ENCODE assay signal across 12 cellular contexts in genomic region chr11:59510917-59511589, GRCh38. TPM values are rescaled to one million over a fixed set of nuclear protein-coding genes. Genes with fewer than 3 reads are reported as not detected.
DNase-seq lines count a peak whose midpoint lies in the region; ATAC-seq lines count a peak whose summit lies in the region.
"Had no signal": no experiment of that assay in that cellular context is flagged by ENCODE, and none has a peak within 500 bp of the region (broad histone marks: within the 10 kb centered on the region; RNA-seq: fewer than 3 reads in every experiment).

Gene OR4D9 (plus strand): TSS chr11:59511539. CDS start chr11:59514913, 3,374 bp downstream.

- H3K27me3 Mint-ChIP-seq in activated CD4-positive, alpha-beta T cell treated with anti-CD3 and anti-CD28 coated beads for 36 hours, result no peaks in the 10 kb centered on the region
- H3K27me3 Mint-ChIP-seq in activated CD8-positive, alpha-beta T cell treated with anti-CD3 and anti-CD28 coated beads, Interleukin-2, amount 10 ng/mL, durations not matched to agents 7 days and 5 days (ENCODE audit: low read depth), result peaks cover 5% of the 10 kb centered on the region
- peaks cover 0 to 4% (median 0%) of the 10 kb centered on the region in 5 donors for H3K27me3 Mint-ChIP-seq in naive thymus-derived CD4-positive, alpha-beta T cell
- H3K27me3 Mint-ChIP-seq in immature natural killer cell (ENCODE audit: low read depth in 3 of 3), result peaks cover 0 to 8% (median 2%) of the 10 kb centered on the region in 3 donors

- H3K36me3 ChIP-seq in naive thymus-derived CD4-positive, alpha-beta T cell (ENCODE audit: control insufficient read depth in 2 of 3, insufficient read depth in 3 of 3, low read length in 3 of 3), result no peaks in the 10 kb centered on the region

- no peak within 1 kb of the TSS for H3K27ac ChIP-seq in naive thymus-derived CD4-positive, alpha-beta T cell (ENCODE audit: low read depth, low read length)
- H3K27ac ChIP-seq: KMS-11 had no signal

- intact Hi-C loops in activated CD4-positive, alpha-beta T cell treated with anti-CD3 and anti-CD28 coated beads for 36 hours (cut with DNase I, micrococcal nuclease), result no loop called here
- intact Hi-C loops in naive thymus-derived CD4-positive, alpha-beta T cell (cut with micrococcal nuclease), result no loop called here

- H3K9me3 Mint-ChIP-seq in activated CD4-positive, alpha-beta T cell treated with anti-CD3 and anti-CD28 coated beads for 36 hours (ENCODE audit: low read depth), result no peaks in the 10 kb centered on the region
- H3K9me3 Mint-ChIP-seq in activated CD8-positive, alpha-beta T cell treated with anti-CD3 and anti-CD28 coated beads, Interleukin-2, amount 10 ng/mL, durations not matched to agents 7 days and 5 days (ENCODE audit: insufficient read depth), result no peaks in the 10 kb centered on the region
- peaks cover 0 to 5% (median 0%) of the 10 kb centered on the region in 11 donors for H3K9me3 Mint-ChIP-seq in naive thymus-derived CD4-positive, alpha-beta T cell
- no peaks in the 10 kb centered on the region for H3K9me3 Mint-ChIP-seq in immature natural killer cell

- CTCF ChIA-PET in activated CD4-positive, alpha-beta T cell treated with anti-CD3 and anti-CD28 coated beads for 36 hours (lab: Charles Lee), result no interaction called here
- CTCF ChIA-PET in activated CD8-positive, alpha-beta T cell treated with anti-CD3 and anti-CD28 coated beads, Interleukin-2, amount 10 ng/mL, durations not matched to agents 7 days and 5 days (lab: Charles Lee), result interaction anchor here (1.0 to 2.6 kb wide), 4 partner anchors 8 to 46 kb away, joined by 3 to 14 read pairs (median 4); no protein-coding TSS in a partner anchor
- CTCF ChIA-PET in naive thymus-derived CD4-positive, alpha-beta T cell (lab: Charles Lee), result interaction anchor here (0.8 kb wide), 1 partner anchor 123 kb away, joined by 3 read pairs; no protein-coding TSS in a partner anchor

- peaks cover 0 to 12% of the 10 kb centered on the region in 2 donors for H3K4me1 ChIP-seq in naive thymus-derived CD4-positive, alpha-beta T cell (ENCODE audit: control insufficient read depth in 2 of 2, insufficient read depth in 2 of 2, low read length in 2 of 2)

- H3K27ac Mint-ChIP-seq in activated CD4-positive, alpha-beta T cell treated with anti-CD3 and anti-CD28 coated beads for 36 hours, result no peak within 1 kb of the TSS
- peak within 1 kb of the TSS; percentile 79 for H3K27ac Mint-ChIP-seq in activated CD8-positive, alpha-beta T cell treated with anti-CD3 and anti-CD28 coated beads, Interleukin-2, amount 10 ng/mL, durations not matched to agents 7 days and 5 days
- peak within 1 kb of the TSS in 4 of 9 donors; percentile 15 to 47 (median 32) for H3K27ac Mint-ChIP-seq in naive thymus-derived CD4-positive, alpha-beta T cell
- no peak within 1 kb of the TSS for H3K27ac Mint-ChIP-seq in immature natural killer cell

- H3K27me3 ChIP-seq in naive thymus-derived CD4-positive, alpha-beta T cell (ENCODE audit: control insufficient read depth in 2 of 2, insufficient read depth in 2 of 2, low read length in 2 of 2), result no peaks in the 10 kb centered on the region

- ATAC-seq in activated CD4-positive, alpha-beta T cell treated with anti-CD3 and anti-CD28 coated beads for 36 hours, result peak; percentile 74
- ATAC-seq in activated CD8-positive, alpha-beta T cell treated with anti-CD3 and anti-CD28 coated beads, Interleukin-2, amount 10 ng/mL, durations not matched to agents 7 days and 5 days, result peak; percentile 84
- ATAC-seq in naive thymus-derived CD4-positive, alpha-beta T cell, result peak; percentile 68
- ATAC-seq in HG03520 (IDR thresholded peaks at IDR 0.05; ENCODE audit: unreplicated experiment), result no peak

- no peak within 1 kb of the TSS for H3K4me3 Mint-ChIP-seq in activated CD4-positive, alpha-beta T cell treated with anti-CD3 and anti-CD28 coated beads for 36 hours
- no peak within 1 kb of the TSS for H3K4me3 Mint-ChIP-seq in activated CD8-positive, alpha-beta T cell treated with anti-CD3 and anti-CD28 coated beads, Interleukin-2, amount 10 ng/mL, durations not matched to agents 7 days and 5 days
- peak within 1 kb of the TSS in 9 of 10 donors; percentile 43 to 88 (median 53) for H3K4me3 Mint-ChIP-seq in naive thymus-derived CD4-positive, alpha-beta T cell
- H3K4me3 Mint-ChIP-seq in immature natural killer cell, result no peak within 1 kb of the TSS

- H3K9me3 ChIP-seq in naive thymus-derived CD4-positive, alpha-beta T cell (ENCODE audit: control insufficient read depth in 2 of 3, low read length in 3 of 3), result no peaks in the 10 kb centered on the region

- DNase-seq in activated CD4-positive, alpha-beta T cell treated with anti-CD3 and anti-CD28 coated beads for 36 hours, result peak; percentile 15
- no peak for DNase-seq in activated CD4-positive, alpha-beta T cell treated with anti-CD3 and anti-CD28 coated beads, Interleukin-2, amount 50 U/mL, for 4 hours
- peak; percentile 76 for DNase-seq in KG1 (lab: John Stamatoyannopoulos, UW)
- DNase-seq in activated CD8-positive, alpha-beta T cell treated with anti-CD3 and anti-CD28 coated beads, Interleukin-2, amount 10 ng/mL, durations not matched to agents 7 days and 5 days, result peak; percentile 38
- peak in 6 of 9 donors; percentile 1 to 32 (median 16) for DNase-seq in naive thymus-derived CD4-positive, alpha-beta T cell
- DNase-seq in NCI-H146 (lab: John Stamatoyannopoulos, UW), result no peak
- no peak for DNase-seq in immature natural killer cell
- DNase-seq: activated CD4-positive, CD25-positive, alpha-beta regulatory T cell; NCI-H226 had no signal

- H3K4me1 Mint-ChIP-seq in activated CD4-positive, alpha-beta T cell treated with anti-CD3 and anti-CD28 coated beads for 36 hours, result peaks cover 26% of the 10 kb centered on the region
- peaks cover 27% of the 10 kb centered on the region for H3K4me1 Mint-ChIP-seq in activated CD8-positive, alpha-beta T cell treated with anti-CD3 and anti-CD28 coated beads, Interleukin-2, amount 10 ng/mL, durations not matched to agents 7 days and 5 days (ENCODE audit: low read depth)
- H3K4me1 Mint-ChIP-seq in naive thymus-derived CD4-positive, alpha-beta T cell, result peaks cover 22 to 33% (median 29%) of the 10 kb centered on the region in 7 donors
- H3K4me1 Mint-ChIP-seq in immature natural killer cell, result no peaks in the 10 kb centered on the region

- POLR2A ChIA-PET in activated CD4-positive, alpha-beta T cell treated with anti-CD3 and anti-CD28 coated beads for 36 hours (lab: Charles Lee), result interaction anchor here (0.5 kb wide), 1 partner anchor 360 kb away, joined by 12 read pairs; no protein-coding TSS in a partner anchor
- POLR2A ChIA-PET in activated CD8-positive, alpha-beta T cell treated with anti-CD3 and anti-CD28 coated beads, Interleukin-2, amount 10 ng/mL, durations not matched to agents 7 days and 5 days (lab: Charles Lee), result no interaction called here
- POLR2A ChIA-PET in naive thymus-derived CD4-positive, alpha-beta T cell (lab: Charles Lee), result interaction anchor here (1.6 kb wide), 1 partner anchor 11 kb away, joined by 6 read pairs; no protein-coding TSS in a partner anchor

- no peak within 1 kb of the TSS for H3K4me3 ChIP-seq in naive thymus-derived CD4-positive, alpha-beta T cell (ENCODE audit: low read length)
- H3K4me3 ChIP-seq: skin epidermis had no signal

- no peaks in the 10 kb centered on the region for H3K36me3 Mint-ChIP-seq in activated CD4-positive, alpha-beta T cell treated with anti-CD3 and anti-CD28 coated beads for 36 hours (ENCODE audit: low read depth)
- peaks cover 3% of the 10 kb centered on the region for H3K36me3 Mint-ChIP-seq in activated CD8-positive, alpha-beta T cell treated with anti-CD3 and anti-CD28 coated beads, Interleukin-2, amount 10 ng/mL, durations not matched to agents 7 days and 5 days (ENCODE audit: low read depth)
- peaks cover 0 to 7% (median 0%) of the 10 kb centered on the region in 5 donors for H3K36me3 Mint-ChIP-seq in naive thymus-derived CD4-positive, alpha-beta T cell
- no peaks in the 10 kb centered on the region for H3K36me3 Mint-ChIP-seq in immature natural killer cell

RNA-seq across cellular contexts. Expression of gene OR4D9, which starts in this region (rescaled TPM):
- not detected for total RNA-seq in activated CD4-positive, alpha-beta T cell treated with anti-CD3 and anti-CD28 coated beads for 36 hours
- not detected for total RNA-seq in activated CD8-positive, alpha-beta T cell treated with anti-CD3 and anti-CD28 coated beads, Interleukin-2, amount 10 ng/mL, durations not matched to agents 7 days and 5 days
- not detected for total RNA-seq in naive thymus-derived CD4-positive, alpha-beta T cell
- not detected for polyA plus RNA-seq in naive thymus-derived CD4-positive, alpha-beta T cell
- not detected for polyA plus RNA-seq in immature natural killer cell

Comparison
In these comparisons a context has a peak if more than half of its experiments do, and no peak if none do; other contexts are left out.
1. Peak in DNase-seq and ATAC-seq in activated CD4-positive, alpha-beta T cell treated with anti-CD3 and anti-CD28 coated beads for 36 hours; RNA of the gene not detected or under 1 TPM.
2. Peak in DNase-seq and ATAC-seq in activated CD8-positive, alpha-beta T cell treated with anti-CD3 and anti-CD28 coated beads, Interleukin-2, amount 10 ng/mL, durations not matched to agents 7 days and 5 days; RNA of the gene not detected or under 1 TPM.
3. Peak in DNase-seq and ATAC-seq in naive thymus-derived CD4-positive, alpha-beta T cell; RNA of the gene not detected or under 1 TPM.
4. H3K4me3 Mint-ChIP-seq: peak in naive thymus-derived CD4-positive, alpha-beta T cell (9 of 10); none in activated CD4-positive, alpha-beta T cell treated with anti-CD3 and anti-CD28 coated beads for 36 hours (single experiment), activated CD8-positive, alpha-beta T cell treated with anti-CD3 and anti-CD28 coated beads, Interleukin-2, amount 10 ng/mL, durations not matched to agents 7 days and 5 days (single experiment) and immature natural killer cell (0 of 5).